1 cellular context compared by ENCODE assay signal in the genomic region with DNA sequence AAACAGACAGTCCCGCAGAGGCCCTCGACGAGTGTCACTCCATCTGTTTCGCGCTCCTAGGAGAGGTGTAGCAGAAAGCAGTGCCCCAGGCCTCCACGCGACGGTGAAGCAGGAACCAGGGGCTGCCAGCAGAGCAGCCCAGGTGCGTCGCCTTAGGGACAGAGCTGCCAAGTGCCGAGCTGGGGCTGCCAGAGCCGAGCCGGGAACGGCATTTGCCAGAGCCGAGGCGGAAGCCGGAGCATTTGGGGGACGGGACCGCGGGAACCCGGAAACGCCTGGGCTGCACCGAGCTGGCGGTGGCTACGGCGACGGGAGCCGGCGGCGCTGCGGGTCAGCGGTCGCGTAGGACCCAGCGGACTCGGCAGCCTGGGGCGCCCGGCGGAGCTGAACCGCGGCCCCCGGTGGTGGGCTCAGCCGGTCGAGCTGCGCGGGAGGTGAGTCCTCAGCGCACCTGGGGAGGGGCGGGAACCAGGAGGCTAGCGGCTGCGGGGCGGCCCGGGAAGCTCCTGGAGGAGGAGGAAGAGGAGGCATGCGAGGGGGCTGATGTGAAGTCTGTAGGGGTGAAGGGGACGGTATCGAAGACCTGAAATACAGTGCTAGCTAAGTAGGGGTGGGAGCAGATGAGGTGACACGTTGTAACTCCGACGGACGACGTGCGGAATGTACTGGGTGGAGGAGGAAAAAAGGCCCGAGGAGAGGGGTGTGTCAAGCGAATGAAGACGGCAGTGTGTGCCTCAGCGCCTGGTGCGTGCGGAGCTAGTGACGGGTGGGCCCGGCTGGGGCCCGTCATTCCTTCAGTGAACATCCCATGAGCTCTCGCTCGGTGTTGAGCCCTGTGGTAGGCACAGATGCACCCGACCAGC.
TF ChIP-seq lines count a peak whose summit lies in the region.

Gene SLC35A3, plus strand, starts transcription at position 268 of the 863 bp plus-strand sequence. CDS start 23,559 bp downstream, outside the sequence.

TF ChIP-seq in GM23338, 12 proteins besides CTCF, POLR2A, EP300 and RAD21 (continued from another document):
- no peak for TF ChIP-seq ZNF462 (CRISPR knock-in tag; IDR thresholded peaks at IDR 0.05)
- TF ChIP-seq EZH2phosphoT487 (IDR thresholded peaks at IDR 0.05; ENCODE audit: unreplicated experiment), result no peak
- TF ChIP-seq ZNF114 (CRISPR knock-in tag; IDR thresholded peaks at IDR 0.05), result no peak
- no peak for TF ChIP-seq JUNB (IDR thresholded peaks at IDR 0.05; ENCODE audit: unreplicated experiment)
